In genomic region chr10:30819306-30820190, GRCh38 we compare ENCODE assay signal across 12 cellular contexts.
A peak's percentile ranks its signal among the peaks of the same experiment; 100 is the strongest.
DNase-seq lines count a peak whose midpoint lies in the region; ATAC-seq, FAIRE-seq and TF ChIP-seq lines count a peak whose summit lies in the region.
"Had no signal": no experiment of that assay in that cellular context is flagged by ENCODE, and none has a peak within 500 bp of the region (broad histone marks: within the 10 kb centered on the region; RNA-seq: fewer than 3 reads in every experiment).

No MANE protein-coding gene starts in this region.

- H3K4me2 ChIP-seq in IMR-90 (ENCODE audit: low read depth, low read length), result peak overlapping the region; percentile 72
- H3K4me2 ChIP-seq in endothelial cell of umbilical vein (ENCODE audit: insufficient read depth, low read length), result peak overlapping the region; percentile 68

- H3K9me3 ChIP-seq in IMR-90 (ENCODE audit: control insufficient read depth, insufficient read depth, low read length), result no peaks in the 10 kb centered on the region
- no peaks in the 10 kb centered on the region for H3K9me3 ChIP-seq in endothelial cell of umbilical vein (replicated peaks; ENCODE audit: control insufficient read depth, insufficient read depth, low read length)
- H3K9me3 ChIP-seq in right lobe of liver, result no peaks in the 10 kb centered on the region
- H3K9me3 ChIP-seq in thoracic aorta, result no peaks in the 10 kb centered on the region
- H3K9me3 ChIP-seq: tibial nerve had no signal

- POLR2A ChIA-PET in IMR-90 (lab: Charles Lee; ENCODE audit: unreplicated experiment), result interaction anchor here (0.5 to 1.3 kb wide), 3 partner anchors 50 to 756 kb away, joined by 3 to 6 read pairs (median 3); partner anchors contain the start of gene ZNF438
- POLR2A ChIA-PET in endothelial cell of umbilical vein (lab: Charles Lee), result no interaction called here

- in situ Hi-C loops in IMR-90 (cut with MboI; ENCODE audit: low sequenced_read_pairs), result no loop called here

- intact Hi-C loops in IMR-90 (cut with micrococcal nuclease), result loop anchor here (2.0 kb wide), 1 partner anchor 211 kb away; the partner anchor contains the start of gene ZNF438
- intact Hi-C loops in endothelial cell of umbilical vein (cut with micrococcal nuclease), result loop anchor here (1.0 to 10.0 kb wide), 5 partner anchors 7 to 495 kb away; partner anchors contain the start of gene ZEB1
- intact Hi-C loops in right lobe of liver (cut with DNase I), result no loop called here

- peak overlapping the region; percentile 70 for H3K18ac ChIP-seq in IMR-90 (ENCODE audit: low read depth, low read length)

- WGBS in IMR-90 (ENCODE audit: extremely low coverage in 2 of 2, insufficient read length in 1 of 2), 2 experiments, result 63% methylated on average over 8 of the region's 15 CpGs; no CpG with 5 or more reads in 1 of the 2 experiments
- WGBS in right lobe of liver (ENCODE audit: insufficient coverage, low coverage, low lambda C conversion rate, missing lambda C conversion rate), result 61% methylated on average over 13 of the region's 15 CpGs

- peak overlapping the region; percentile 4; the same call in 2 of the 3 replicates for H2BK15ac ChIP-seq in IMR-90 (ENCODE audit: low read depth, low read length)

- dilution Hi-C loops in IMR-90 (cut with HindIII; ENCODE audit: low sequenced_read_pairs, unreplicated experiment), result no loop called here
- dilution Hi-C loops in endothelial cell of umbilical vein (cut with MboI; ENCODE audit: extremely low pct_ligation_motif_present, low sequenced_read_pairs), result no loop called here

- ATAC-seq in IMR-90 (ENCODE audit: low read depth) (peak; percentile 53), right lobe of liver (no peak), thoracic aorta (ENCODE audit: insufficient number of reproducible peaks, low FRiP score, low read depth) (no peak), HG02852 (IDR thresholded peaks at IDR 0.05; ENCODE audit: unreplicated experiment) (no peak), GM18870 (IDR thresholded peaks at IDR 0.05; ENCODE audit: unreplicated experiment) (no peak), GM21515 (IDR thresholded peaks at IDR 0.05; ENCODE audit: unreplicated experiment) (no peak)

- H3K27me3 ChIP-seq in IMR-90 (ENCODE audit: control insufficient read depth, insufficient read depth, low read length), result no peaks in the 10 kb centered on the region
- no peaks in the 10 kb centered on the region for H3K27me3 ChIP-seq in endothelial cell of umbilical vein (ENCODE audit: control insufficient read depth in 2 of 2, insufficient read depth in 2 of 2, low read length in 2 of 2)
- no peaks in the 10 kb centered on the region for H3K27me3 ChIP-seq in right lobe of liver
- no peaks in the 10 kb centered on the region for H3K27me3 ChIP-seq in thoracic aorta (replicated peaks; ENCODE audit: insufficient read depth)
- H3K27me3 ChIP-seq: tibial nerve had no signal

- H3K79me1 ChIP-seq in IMR-90 (ENCODE audit: low read depth in 1 of 2, low read length in 2 of 2), result peaks cover 0 to 5% of the 10 kb centered on the region in 2 experiments; a peak in 2 of 4 replicates

- TF ChIP-seq RAD21 in IMR-90 (IDR thresholded peaks at IDR 0.05; ENCODE audit: low read length), result no peak

- H2AFZ ChIP-seq in IMR-90 (replicated peaks; ENCODE audit: low read length, poor library complexity) (peak overlapping the region; percentile 67), endothelial cell of umbilical vein (ENCODE audit: low read depth, low read length) (peak overlapping the region; percentile 8)

- H3K9ac ChIP-seq in IMR-90 (ENCODE audit: low read depth, low read length) (peak overlapping the region; percentile 61), endothelial cell of umbilical vein (replicated peaks; ENCODE audit: extremely low read depth, insufficient read depth, low read length) (peak overlapping the region; percentile 41)

- CTCF ChIA-PET in IMR-90 (lab: Yijun Ruan, JAX) (interaction anchor here (0.5 to 0.7 kb wide), 2 partner anchors 162 to 1026 kb away, joined by 3 read pairs; no protein-coding TSS in a partner anchor), endothelial cell of umbilical vein (lab: Charles Lee) (interaction anchor here (0.9 to 1.4 kb wide), 5 partner anchors 10 to 180 kb away, joined by 3 to 4 read pairs (median 3); no protein-coding TSS in a partner anchor)

- H3K4me1 ChIP-seq in IMR-90 (ENCODE audit: control insufficient read depth, insufficient read depth, low read length) (peaks cover 29% of the 10 kb centered on the region), endothelial cell of umbilical vein (ENCODE audit: control insufficient read depth, extremely low read depth, insufficient read depth, low read length) (peaks cover 55% of the 10 kb centered on the region), right lobe of liver (no peaks in the 10 kb centered on the region), thoracic aorta (ENCODE audit: control insufficient read depth in 1 of 2, low read depth in 2 of 2) (peaks cover 16 to 75% of the 10 kb centered on the region in 2 donors)

- H2BK20ac ChIP-seq in IMR-90 (ENCODE audit: low read depth, low read length), result peak overlapping the region; percentile 78

- DNase-seq in IMR-90, result peak; percentile 88
- no peak for DNase-seq in endothelial cell of umbilical vein (ENCODE audit: low read depth, low spot score)
- DNase-seq in right lobe of liver, result no peak
- no peak for DNase-seq in thoracic aorta (ENCODE audit: low spot score)
- no peak for DNase-seq in DMS79 (lab: John Stamatoyannopoulos, UW)
- DNase-seq: NCI-H2081, nucleus accumbens had no signal

- TF ChIP-seq POLR2A in IMR-90 (IDR thresholded peaks at IDR 0.05; ENCODE audit: low read depth, low read length) (no peak), endothelial cell of umbilical vein (IDR thresholded peaks at IDR 0.05; ENCODE audit: low read depth, low read length) (no peak), right lobe of liver (IDR thresholded peaks at IDR 0.05) (no peak)

- peak overlapping the region; percentile 78 for H3K14ac ChIP-seq in IMR-90 (replicated peaks; ENCODE audit: low read depth, low read length)

- H3K79me2 ChIP-seq in endothelial cell of umbilical vein (ENCODE audit: control insufficient read depth, insufficient read depth, low read length), result no peaks in the 10 kb centered on the region

- peaks cover 23% of the 10 kb centered on the region for H3K9me1 ChIP-seq in IMR-90 (ENCODE audit: insufficient read depth, low read length)
- H3K9me1 ChIP-seq in endothelial cell of umbilical vein (replicated peaks; ENCODE audit: control insufficient read depth, extremely low read depth, insufficient read depth, low read length), result no peaks in the 10 kb centered on the region

- H3K4ac ChIP-seq in IMR-90 (ENCODE audit: low read depth, low read length), result peak overlapping the region; percentile 92

- no peak for FAIRE-seq in endothelial cell of umbilical vein (lab: Jason Lieb, UNC)
- FAIRE-seq: kidney had no signal

- TF ChIP-seq CTCF in IMR-90 (conservative IDR thresholded peaks at IDR 0.05; ENCODE audit: low read depth, low read length), result no peak
- TF ChIP-seq CTCF in endothelial cell of umbilical vein (IDR thresholded peaks at IDR 0.05; ENCODE audit: extremely low read depth in 1 of 2, insufficient read depth in 1 of 2, low read depth in 1 of 2, low read length in 2 of 2), result no peak
- TF ChIP-seq CTCF in right lobe of liver (IDR thresholded peaks at IDR 0.05), result no peak
- no peak for TF ChIP-seq CTCF in thoracic aorta (IDR thresholded peaks at IDR 0.05)

- H4K5ac ChIP-seq in IMR-90 (ENCODE audit: low read depth, low read length), result peak overlapping the region; percentile 43

- no TSS peak for BruUV-seq in IMR-90 (replicated peaks; lab: Mats Ljungman, UMichigan)
- BruUV-seq in endothelial cell of umbilical vein (replicated peaks; lab: Mats Ljungman, UMichigan), result TSS peak; percentile 51

- no peaks in the 10 kb centered on the region for H4K20me1 ChIP-seq in IMR-90 (ENCODE audit: insufficient read depth, low read length)
- no peaks in the 10 kb centered on the region for H4K20me1 ChIP-seq in endothelial cell of umbilical vein (replicated peaks; ENCODE audit: control insufficient read depth, extremely low read depth, insufficient read depth, low read length)

- peak overlapping the region; percentile 5 to 63 for H4K8ac ChIP-seq in IMR-90 (ENCODE audit: low read depth in 2 of 2, low read length in 2 of 2)

- peak overlapping the region; percentile 87 for H2BK5ac ChIP-seq in IMR-90 (ENCODE audit: low read depth, low read length, poor library complexity, severe bottlenecking)

- peak overlapping the region; percentile 91 for H2BK120ac ChIP-seq in IMR-90 (ENCODE audit: low read depth, low read length)

- no peaks in the 10 kb centered on the region for H3K36me3 ChIP-seq in IMR-90 (ENCODE audit: control insufficient read depth, insufficient read depth, low read length)
- no peaks in the 10 kb centered on the region for H3K36me3 ChIP-seq in endothelial cell of umbilical vein (ENCODE audit: control insufficient read depth in 2 of 2, extremely low read depth in 1 of 2, insufficient read depth in 2 of 2, low read length in 2 of 2)
- H3K36me3 ChIP-seq in right lobe of liver, result no peaks in the 10 kb centered on the region
- no peaks in the 10 kb centered on the region for H3K36me3 ChIP-seq in thoracic aorta
- H3K36me3 ChIP-seq: tibial nerve had no signal

- peak overlapping the region; percentile 89; the same call in 1 of the 2 replicates for H2AK5ac ChIP-seq in IMR-90 (ENCODE audit: low read depth, low read length)

- H3K23ac ChIP-seq in IMR-90 (ENCODE audit: low read depth, low read length), result peak overlapping the region; percentile 70; the same call in 1 of the 2 replicates

- H3K27ac ChIP-seq in IMR-90 (ENCODE audit: insufficient read depth, low read length) (peak overlapping the region; percentile 94), endothelial cell of umbilical vein (ENCODE audit: insufficient read depth, low read depth, low read length) (peak overlapping the region; percentile 94), right lobe of liver (peak overlapping the region in 2 of 3 donors; percentile 4 to 18), thoracic aorta (peak overlapping the region; percentile 90 to 96)

- H3K4me3 ChIP-seq in IMR-90 (ENCODE audit: insufficient read depth, low read depth, low read length) (peak overlapping the region; percentile 9; the same call in 1 of the 2 replicates), endothelial cell of umbilical vein (replicated peaks in 1 of 3; ENCODE audit: insufficient read depth in 1 of 3, low read depth in 1 of 3, low read length in 3 of 3) (no peak overlapping the region), right lobe of liver (no peak overlapping the region), thoracic aorta (peak overlapping the region; percentile 68)
- H3K4me3 ChIP-seq: tibial nerve had no signal

- peak overlapping the region; percentile 66 for H2AK9ac ChIP-seq in IMR-90 (replicated peaks; ENCODE audit: low read depth, low read length, poor library complexity)

- H3K56ac ChIP-seq in IMR-90 (ENCODE audit: extremely low read depth, insufficient read depth, low read length), result peak overlapping the region; percentile 24; the same call in 1 of the 2 replicates

- peak overlapping the region; percentile 82 for H4K91ac ChIP-seq in IMR-90 (ENCODE audit: insufficient read depth, low read depth, low read length)

TF ChIP-seq in IMR-90, 13 proteins besides CTCF, POLR2A, EP300 and RAD21 (continues in another document):
- no peak for TF ChIP-seq MXI1 (IDR thresholded peaks at IDR 0.05; ENCODE audit: borderline replicate concordance, low read depth, low read length)
- no peak for TF ChIP-seq CHD1 (IDR thresholded peaks at IDR 0.05; ENCODE audit: low read depth, low read length)

TF ChIP-seq in endothelial cell of umbilical vein, 7 proteins besides CTCF, POLR2A, EP300 and RAD21 (continues in another document):
- no peak for TF ChIP-seq EZH2 (IDR thresholded peaks at IDR 0.05; ENCODE audit: borderline replicate concordance, low read depth, low read length, severe bottlenecking)

Comparison
In these comparisons a context has a peak if more than half of its experiments do, and no peak if none do; other contexts are left out.
1. H3K27ac ChIP-seq: peak in every context shown above with its lines; median percentile 94 in IMR-90; 94 in endothelial cell of umbilical vein; 93 in thoracic aorta; 11 in right lobe of liver.
2. H3K4me3 ChIP-seq: peak in IMR-90 (single experiment) and thoracic aorta (single experiment); none in endothelial cell of umbilical vein (0 of 3) and right lobe of liver (0 of 3).
3. intact Hi-C loops: an anchor here in IMR-90 (2.0 kb wide) and endothelial cell of umbilical vein (1.0 to 10.0 kb wide); none called in right lobe of liver.